In genomic region chr3:195818301-195818700, GRCh38 we compare ENCODE assay signal across 28 cellular contexts. TPM values are rescaled to one million over a fixed set of nuclear protein-coding genes. Genes with fewer than 3 reads are reported as not detected.
"Had no signal": no experiment of that assay in that cellular context is flagged by ENCODE, and none has a peak within 500 bp of the region (broad histone marks: within the 10 kb centered on the region; RNA-seq: fewer than 3 reads in every experiment).

No MANE protein-coding gene starts in this region.

- H3K27ac ChIP-seq: KMS-11, Peyer's patch, RWPE1 had no signal

- H3K36me3 Mint-ChIP-seq: activated naive CD8-positive, alpha-beta T cell treated with anti-CD3 and anti-CD28 coated beads for 36 hours had no signal

- H3K27me3 Mint-ChIP-seq: activated naive CD8-positive, alpha-beta T cell treated with anti-CD3 and anti-CD28 coated beads for 36 hours had no signal

- ATAC-seq: activated T-cell treated with anti-CD3 and anti-CD28 coated beads, Interleukin-2, amount 50 U/mL, for 72 hours had no signal

- H3K27me3 ChIP-seq: MG63, Peyer's patch had no signal

- H3K4me3 Mint-ChIP-seq: activated CD4-positive, alpha-beta memory T cell treated with anti-CD3 and anti-CD28 coated beads, Interleukin-2, amount 10 ng/mL, durations not matched to agents 7 days and 5 days; activated naive CD4-positive, alpha-beta T cell treated with anti-CD3 and anti-CD28 coated beads, Interleukin-2, amount 10 ng/mL, durations not matched to agents 7 days and 5 days; activated naive CD8-positive, alpha-beta T cell treated with anti-CD3 and anti-CD28 coated beads for 36 hours; activated T-cell treated with anti-CD3 and anti-CD28 coated beads, Interleukin-2, amount 50 U/mL, for 72 hours had no signal

- H3K4me3 ChIP-seq: MG63, Peyer's patch had no signal

- H3K4me1 Mint-ChIP-seq: activated naive CD8-positive, alpha-beta T cell treated with anti-CD3 and anti-CD28 coated beads for 36 hours had no signal

- H3K4me1 ChIP-seq: Peyer's patch had no signal

- DNase-seq: activated CD4-positive, alpha-beta memory T cell treated with anti-CD3 and anti-CD28 coated beads, Interleukin-2, amount 10 ng/mL, durations not matched to agents 7 days and 5 days; activated CD4-positive, alpha-beta T cell treated with anti-CD3 and anti-CD28 coated beads, Interleukin-2, amount 50 U/mL, for 1 hour; activated CD4-positive, CD25-positive, alpha-beta regulatory T cell; activated CD8-positive, alpha-beta memory T cell treated with anti-CD3 and anti-CD28 coated beads, Interleukin-2, amount 50 U/mL, for 4 hours; activated gamma-delta T cell treated with Interleukin-2 at 50 U/mL for 16 hours; activated naive CD4-positive, alpha-beta T cell treated with anti-CD3 and anti-CD28 coated beads, Interleukin-2, amount 10 ng/mL, durations not matched to agents 7 days and 5 days; activated naive CD8-positive, alpha-beta T cell treated with anti-CD3 and anti-CD28 coated beads for 36 hours; activated T-cell treated with anti-CD3 and anti-CD28 coated beads, Interleukin-2, amount 50 U/mL, for 72 hours; MG63; MV-4-11; NCI-H1092 treated with DMSO at 0.1 percent for 48 hours; NCI-H1417 treated with DMSO at 0.1 percent for 48 hours; NCI-H1694; NCI-H2029; NCI-H2107; NCI-H345; NCI-H510A; NCI-H526 treated with DMSO at 0.1 percent for 48 hours; NK-92 treated with Interleukin-12 subunit alpha and Interleukin-12 subunit beta, amount 100 ng/mL, for 24 hours; OCI-M1; SHP77; T-helper 2 cell; T1000 had no signal

- H3K27ac Mint-ChIP-seq: activated CD4-positive, alpha-beta memory T cell treated with anti-CD3 and anti-CD28 coated beads, Interleukin-2, amount 10 ng/mL, durations not matched to agents 7 days and 5 days; activated naive CD4-positive, alpha-beta T cell treated with anti-CD3 and anti-CD28 coated beads, Interleukin-2, amount 10 ng/mL, durations not matched to agents 7 days and 5 days; activated naive CD8-positive, alpha-beta T cell treated with anti-CD3 and anti-CD28 coated beads for 36 hours; activated T-cell treated with anti-CD3 and anti-CD28 coated beads, Interleukin-2, amount 50 U/mL, for 72 hours; activated T-helper 2 cell treated with anti-CD3 and anti-CD28 coated beads, Interferon-gamma antibody, Interleukin-2, Interleukin-4, amounts not matched to agents 10 μg/mL and 5 μg/mL and 100 μg/mL, durations not matched to agents 14 hours and 24 hours and 36 hours had no signal

- H3K4me2 ChIP-seq: KMS-11 had no signal

- H3K9me3 ChIP-seq: MG63, Peyer's patch had no signal

- H3K9me3 Mint-ChIP-seq: activated naive CD8-positive, alpha-beta T cell treated with anti-CD3 and anti-CD28 coated beads for 36 hours; activated T-cell treated with anti-CD3 and anti-CD28 coated beads, Interleukin-2, amount 50 U/mL, for 72 hours; activated T-helper 2 cell treated with anti-CD3 and anti-CD28 coated beads, Interferon-gamma antibody, Interleukin-2, Interleukin-4, amounts not matched to agents 10 μg/mL and 5 μg/mL and 100 μg/mL, durations not matched to agents 14 hours and 24 hours and 36 hours had no signal

- H3K36me3 ChIP-seq: MG63, Peyer's patch had no signal

RNA-seq across cellular contexts. Expression of gene MUC4, which starts 6.6 kb away (rescaled TPM):
- total RNA-seq: SK-MEL-5 had no signal
